ENCODE assay signal across 33 cellular contexts in the genomic region with DNA sequence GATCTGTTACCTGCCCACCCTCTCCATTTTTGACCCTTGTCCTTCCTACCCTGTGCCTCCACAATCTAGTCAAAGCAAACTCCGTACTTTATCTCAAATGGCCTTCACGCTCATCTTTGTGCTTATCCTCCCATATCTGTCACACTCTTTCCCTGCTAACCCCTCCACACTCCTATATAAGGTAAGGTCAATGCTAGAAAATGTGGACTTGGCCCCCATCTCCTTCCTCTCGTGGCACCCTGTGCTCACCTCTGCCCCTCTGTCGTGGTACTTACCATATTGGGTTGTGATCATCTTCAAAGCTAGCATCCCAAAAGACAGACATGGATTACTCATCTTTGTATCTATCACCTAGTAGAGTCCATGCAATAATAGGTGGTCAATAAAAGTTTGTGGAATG.
"Had no signal": no experiment of that assay in that cellular context is flagged by ENCODE, and none has a peak within 500 bp of the region (broad histone marks: within the 10 kb centered on the region; RNA-seq: fewer than 3 reads in every experiment).

No MANE protein-coding gene starts in this region.

- H3K4me1 ChIP-seq: adrenal gland, ascending aorta, breast epithelium had no signal

- H3K36me3 ChIP-seq: adrenal gland, ascending aorta, brain microvascular endothelial cell, breast epithelium, cardiac muscle cell had no signal

- FAIRE-seq: astrocyte had no signal

- DNase-seq: activated effector memory CD4-positive, alpha-beta T cell treated with anti-CD3 and anti-CD28 coated beads, Interleukin-2, amount 50 U/mL, for 16 hours; activated effector memory CD4-positive, alpha-beta T cell treated with Interleukin-2 at 50 U/mL for 16 hours; activated gamma-delta T cell; activated gamma-delta T cell treated with Interleukin-2 at 50 U/mL for 16 hours; activated naive CD4-positive, alpha-beta T cell; activated naive CD4-positive, alpha-beta T cell treated with anti-CD3 and anti-CD28 coated beads for 36 hours; activated naive CD4-positive, alpha-beta T cell treated with anti-CD3 and anti-CD28 coated beads, Interleukin-2, amount 10 ng/mL, durations not matched to agents 7 days and 5 days; activated naive CD4-positive, alpha-beta T cell treated with anti-CD3 and anti-CD28 coated beads, Interleukin-2, amount 50 U/mL, for 16 hours; activated naive CD4-positive, alpha-beta T cell treated with Interleukin-2 at 50 U/mL for 16 hours; activated naive CD8-positive, alpha-beta T cell treated with anti-CD3 and anti-CD28 coated beads for 36 hours; activated naive CD8-positive, alpha-beta T cell treated with anti-CD3 and anti-CD28 coated beads, Interleukin-2, amount 10 ng/mL, durations not matched to agents 7 days and 5 days; activated naive CD8-positive, alpha-beta T cell treated with anti-CD3 and anti-CD28 coated beads, Interleukin-2, amount 50 U/mL, for 24 hours; activated T-cell treated with anti-CD3 and anti-CD28 coated beads, Interleukin-2, amount 50 U/mL, for 1 hour; activated T-cell treated with anti-CD3 and anti-CD28 coated beads, Interleukin-2, amount 50 U/mL, for 24 hours; activated T-cell treated with anti-CD3 and anti-CD28 coated beads, Interleukin-2, amount 50 U/mL, for 4 hours; activated T-cell treated with anti-CD3 and anti-CD28 coated beads, Interleukin-2, amount 50 U/mL, for 48 hours; activated T-cell treated with anti-CD3 and anti-CD28 coated beads, Interleukin-2, amount 50 U/mL, for 72 hours; adrenal gland; amniotic stem cell; amygdala; anterior cingulate cortex; aorta; body of pancreas; brain microvascular endothelial cell; caudate nucleus; central memory CD4-positive, alpha-beta T cell; cerebellar nuclear complex had no signal

- H3K4me3 ChIP-seq: adrenal gland, ascending aorta, body of pancreas, breast epithelium, cardiac muscle cell had no signal

- H3K27me3 ChIP-seq: adrenal gland, ascending aorta, body of pancreas, brain microvascular endothelial cell had no signal

- ATAC-seq: activated naive CD4-positive, alpha-beta T cell treated with anti-CD3 and anti-CD28 coated beads, Interleukin-2, amount 50 U/mL, for 72 hours; activated naive CD8-positive, alpha-beta T cell treated with anti-CD3 and anti-CD28 coated beads, Interleukin-2, amount 50 U/mL, for 24 hours; activated T-cell treated with anti-CD3 and anti-CD28 coated beads, Interleukin-2, amount 50 U/mL, for 4 hours; activated T-cell treated with anti-CD3 and anti-CD28 coated beads, Interleukin-2, amount 50 U/mL, for 72 hours; activated T-helper 17 cell treated with anti-CD3 and anti-CD28 coated beads, Interleukin-2, amount 50 U/mL, for 72 hours; body of pancreas had no signal

- H3K9me3 ChIP-seq: adrenal gland, ascending aorta, body of pancreas, breast epithelium had no signal

- H3K27ac ChIP-seq: adrenal gland, ascending aorta, body of pancreas, brain microvascular endothelial cell, breast epithelium, cardiac muscle cell had no signal
